Comparison of ENCODE assay signal across 8 cellular contexts in the genomic region with DNA sequence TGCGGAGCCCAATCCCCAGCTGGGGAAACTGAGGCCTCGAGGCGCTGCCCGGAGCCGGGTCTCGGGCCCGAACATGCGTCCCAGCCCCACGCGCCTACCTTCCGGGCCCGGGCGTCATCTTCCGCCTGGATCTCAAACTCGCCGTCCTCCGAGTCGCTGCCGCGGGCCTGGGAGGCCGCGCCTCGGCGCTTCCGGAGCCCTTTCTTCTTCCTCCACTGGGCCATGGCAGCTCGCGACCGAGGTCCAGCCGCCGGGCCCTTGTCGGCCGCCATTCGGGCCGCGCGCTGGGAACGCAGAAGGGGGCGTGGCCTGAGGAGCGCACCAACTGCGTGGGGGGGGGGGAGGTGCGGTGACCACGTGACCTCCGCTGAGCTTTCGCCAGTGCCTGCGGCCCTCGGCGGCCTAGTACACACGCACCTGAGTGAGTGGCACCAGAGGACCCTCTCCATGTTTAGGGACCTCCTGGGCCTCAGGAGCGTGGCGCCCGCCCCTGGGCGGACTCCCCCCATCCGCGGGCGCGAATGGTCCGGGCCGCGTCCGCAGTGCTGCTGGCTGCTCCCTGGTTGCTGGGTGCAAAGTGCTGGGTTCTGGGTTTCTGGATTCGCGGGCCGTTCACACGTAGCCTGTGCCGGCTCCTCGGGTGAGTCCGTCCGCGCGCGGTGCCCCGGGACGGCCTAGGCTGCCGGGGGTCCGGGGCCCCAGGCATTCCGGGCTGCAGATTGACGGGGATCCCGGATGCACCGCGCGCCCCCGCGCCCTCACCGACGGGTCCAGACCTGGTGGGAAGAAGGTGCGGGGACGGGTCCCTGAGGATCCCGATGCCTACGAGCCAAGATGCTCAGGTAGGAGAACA. TPM values are rescaled to one million over a fixed set of nuclear protein-coding genes. Genes with fewer than 3 reads are reported as not detected.
DNase-seq lines count a peak whose midpoint lies in the region; ATAC-seq and TF ChIP-seq lines count a peak whose summit lies in the region.

A gene with protein sequence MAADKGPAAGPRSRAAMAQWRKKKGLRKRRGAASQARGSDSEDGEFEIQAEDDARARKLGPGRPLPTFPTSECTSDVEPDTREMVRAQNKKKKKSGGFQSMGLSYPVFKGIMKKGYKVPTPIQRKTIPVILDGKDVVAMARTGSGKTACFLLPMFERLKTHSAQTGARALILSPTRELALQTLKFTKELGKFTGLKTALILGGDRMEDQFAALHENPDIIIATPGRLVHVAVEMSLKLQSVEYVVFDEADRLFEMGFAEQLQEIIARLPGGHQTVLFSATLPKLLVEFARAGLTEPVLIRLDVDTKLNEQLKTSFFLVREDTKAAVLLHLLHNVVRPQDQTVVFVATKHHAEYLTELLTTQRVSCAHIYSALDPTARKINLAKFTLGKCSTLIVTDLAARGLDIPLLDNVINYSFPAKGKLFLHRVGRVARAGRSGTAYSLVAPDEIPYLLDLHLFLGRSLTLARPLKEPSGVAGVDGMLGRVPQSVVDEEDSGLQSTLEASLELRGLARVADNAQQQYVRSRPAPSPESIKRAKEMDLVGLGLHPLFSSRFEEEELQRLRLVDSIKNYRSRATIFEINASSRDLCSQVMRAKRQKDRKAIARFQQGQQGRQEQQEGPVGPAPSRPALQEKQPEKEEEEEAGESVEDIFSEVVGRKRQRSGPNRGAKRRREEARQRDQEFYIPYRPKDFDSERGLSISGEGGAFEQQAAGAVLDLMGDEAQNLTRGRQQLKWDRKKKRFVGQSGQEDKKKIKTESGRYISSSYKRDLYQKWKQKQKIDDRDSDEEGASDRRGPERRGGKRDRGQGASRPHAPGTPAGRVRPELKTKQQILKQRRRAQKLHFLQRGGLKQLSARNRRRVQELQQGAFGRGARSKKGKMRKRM (minus strand): TSS at position 299 of the 853 bp plus-strand sequence. CDS start 27 bp downstream, at position 272.
A gene with protein sequence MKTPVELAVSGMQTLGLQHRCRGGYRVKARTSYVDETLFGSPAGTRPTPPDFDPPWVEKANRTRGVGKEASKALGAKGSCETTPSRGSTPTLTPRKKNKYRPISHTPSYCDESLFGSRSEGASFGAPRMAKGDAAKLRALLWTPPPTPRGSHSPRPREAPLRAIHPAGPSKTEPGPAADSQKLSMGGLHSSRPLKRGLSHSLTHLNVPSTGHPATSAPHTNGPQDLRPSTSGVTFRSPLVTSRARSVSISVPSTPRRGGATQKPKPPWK (plus strand): TSS at position 542 of the 853 bp plus-strand sequence. CDS start 1,026 bp downstream, outside the sequence.

- peak within 1 kb of the TSS; percentile 96 for H3K27ac Mint-ChIP-seq in nephron progenitor cell
- peak within 1 kb of the TSS; percentile 95 for H3K27ac Mint-ChIP-seq in stimulated activated naive CD8-positive, alpha-beta T cell treated with anti-CD3 and anti-CD28 coated beads, Interleukin-15, Interleukin-2, amounts not matched to agents 100 ng/mL and 50 ng/mL, for 24 hours

- 0 out of 2 replicates have a peak, but pooled peaks have one; percentile 29 for TF ChIP-seq EP300 in Ishikawa (IDR thresholded peaks at IDR 0.05; ENCODE audit: borderline replicate concordance)

- peak; percentile 43 for ATAC-seq in GM21576 (IDR thresholded peaks at IDR 0.05; ENCODE audit: unreplicated experiment)

- H3K4me1 Mint-ChIP-seq in nephron progenitor cell: peaks cover 32% of the 10 kb centered on the region
- H3K4me1 Mint-ChIP-seq in stimulated activated naive CD8-positive, alpha-beta T cell treated with anti-CD3 and anti-CD28 coated beads, Interleukin-15, Interleukin-2, amounts not matched to agents 100 ng/mL and 50 ng/mL, for 24 hours (ENCODE audit: low read depth): peaks cover 40% of the 10 kb centered on the region

- peak within 1 kb of the TSS; percentile 92 for H3K4me3 Mint-ChIP-seq in nephron progenitor cell
- H3K4me3 Mint-ChIP-seq in stimulated activated naive CD8-positive, alpha-beta T cell treated with anti-CD3 and anti-CD28 coated beads, Interleukin-15, Interleukin-2, amounts not matched to agents 100 ng/mL and 50 ng/mL, for 24 hours: peak within 1 kb of the TSS; percentile 94

- no peaks in the 10 kb centered on the region for H3K27me3 Mint-ChIP-seq in nephron progenitor cell (ENCODE audit: low read depth, poor library complexity)
- H3K27me3 Mint-ChIP-seq in stimulated activated naive CD8-positive, alpha-beta T cell treated with anti-CD3 and anti-CD28 coated beads, Interleukin-15, Interleukin-2, amounts not matched to agents 100 ng/mL and 50 ng/mL, for 24 hours: no peaks in the 10 kb centered on the region

- 0 out of 2 replicates have a peak, but pooled peaks have one; percentile 2 for TF ChIP-seq RAD21 in Ishikawa (IDR thresholded peaks at IDR 0.05; ENCODE audit: low read depth)

- DNase-seq in DMS79 treated with DMSO at 0.1 percent for 48 hours (lab: John Stamatoyannopoulos, UW) (peak; percentile 83), fibroblast of the aortic adventitia (ENCODE audit: low read depth) (peak; percentile 73), nephron progenitor cell (peak; percentile 90)
- peak; percentile 77 for DNase-seq in activated effector memory CD4-positive, alpha-beta T cell treated with Interleukin-2 at 50 U/mL for 16 hours

- peaks cover 41% of the 10 kb centered on the region for H3K36me3 Mint-ChIP-seq in nephron progenitor cell (ENCODE audit: low read depth)
- H3K36me3 Mint-ChIP-seq in stimulated activated naive CD8-positive, alpha-beta T cell treated with anti-CD3 and anti-CD28 coated beads, Interleukin-15, Interleukin-2, amounts not matched to agents 100 ng/mL and 50 ng/mL, for 24 hours (ENCODE audit: low read depth): peaks cover 33% of the 10 kb centered on the region

- peak within 1 kb of the TSS; percentile 86 for H3K4me3 ChIP-seq in fibroblast of the aortic adventitia (ENCODE audit: low read depth, low read length)

- no peaks in the 10 kb centered on the region for H3K9me3 Mint-ChIP-seq in nephron progenitor cell
- no peaks in the 10 kb centered on the region for H3K9me3 Mint-ChIP-seq in stimulated activated naive CD8-positive, alpha-beta T cell treated with anti-CD3 and anti-CD28 coated beads, Interleukin-15, Interleukin-2, amounts not matched to agents 100 ng/mL and 50 ng/mL, for 24 hours

- TF ChIP-seq CTCF in fibroblast of the aortic adventitia (IDR thresholded peaks at IDR 0.05; ENCODE audit: insufficient read depth, low read length): no peak
- no peak for TF ChIP-seq CTCF in nephron progenitor cell (IDR thresholded peaks at IDR 0.05)

- TF ChIP-seq POLR2A in Raji (IDR thresholded peaks at IDR 0.05; ENCODE audit: insufficient read depth, low read depth, low read length): peak; percentile 70

TF ChIP-seq in Ishikawa, 13 proteins besides CTCF, POLR2A, EP300 and RAD21:
- TF ChIP-seq, protein P1, sequence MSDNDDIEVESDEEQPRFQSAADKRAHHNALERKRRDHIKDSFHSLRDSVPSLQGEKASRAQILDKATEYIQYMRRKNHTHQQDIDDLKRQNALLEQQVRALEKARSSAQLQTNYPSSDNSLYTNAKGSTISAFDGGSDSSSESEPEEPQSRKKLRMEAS (IDR thresholded peaks at IDR 0.05): peak; percentile 85
- TF ChIP-seq, protein P2, sequence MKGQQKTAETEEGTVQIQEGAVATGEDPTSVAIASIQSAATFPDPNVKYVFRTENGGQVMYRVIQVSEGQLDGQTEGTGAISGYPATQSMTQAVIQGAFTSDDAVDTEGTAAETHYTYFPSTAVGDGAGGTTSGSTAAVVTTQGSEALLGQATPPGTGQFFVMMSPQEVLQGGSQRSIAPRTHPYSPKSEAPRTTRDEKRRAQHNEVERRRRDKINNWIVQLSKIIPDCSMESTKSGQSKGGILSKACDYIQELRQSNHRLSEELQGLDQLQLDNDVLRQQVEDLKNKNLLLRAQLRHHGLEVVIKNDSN (IDR thresholded peaks at IDR 0.05): peak; percentile 99
- no peak; the same call in 1 of the 2 replicates for TF ChIP-seq CREB1 (IDR thresholded peaks at IDR 0.05; ENCODE audit: low read depth)
- TF ChIP-seq, protein P3, sequence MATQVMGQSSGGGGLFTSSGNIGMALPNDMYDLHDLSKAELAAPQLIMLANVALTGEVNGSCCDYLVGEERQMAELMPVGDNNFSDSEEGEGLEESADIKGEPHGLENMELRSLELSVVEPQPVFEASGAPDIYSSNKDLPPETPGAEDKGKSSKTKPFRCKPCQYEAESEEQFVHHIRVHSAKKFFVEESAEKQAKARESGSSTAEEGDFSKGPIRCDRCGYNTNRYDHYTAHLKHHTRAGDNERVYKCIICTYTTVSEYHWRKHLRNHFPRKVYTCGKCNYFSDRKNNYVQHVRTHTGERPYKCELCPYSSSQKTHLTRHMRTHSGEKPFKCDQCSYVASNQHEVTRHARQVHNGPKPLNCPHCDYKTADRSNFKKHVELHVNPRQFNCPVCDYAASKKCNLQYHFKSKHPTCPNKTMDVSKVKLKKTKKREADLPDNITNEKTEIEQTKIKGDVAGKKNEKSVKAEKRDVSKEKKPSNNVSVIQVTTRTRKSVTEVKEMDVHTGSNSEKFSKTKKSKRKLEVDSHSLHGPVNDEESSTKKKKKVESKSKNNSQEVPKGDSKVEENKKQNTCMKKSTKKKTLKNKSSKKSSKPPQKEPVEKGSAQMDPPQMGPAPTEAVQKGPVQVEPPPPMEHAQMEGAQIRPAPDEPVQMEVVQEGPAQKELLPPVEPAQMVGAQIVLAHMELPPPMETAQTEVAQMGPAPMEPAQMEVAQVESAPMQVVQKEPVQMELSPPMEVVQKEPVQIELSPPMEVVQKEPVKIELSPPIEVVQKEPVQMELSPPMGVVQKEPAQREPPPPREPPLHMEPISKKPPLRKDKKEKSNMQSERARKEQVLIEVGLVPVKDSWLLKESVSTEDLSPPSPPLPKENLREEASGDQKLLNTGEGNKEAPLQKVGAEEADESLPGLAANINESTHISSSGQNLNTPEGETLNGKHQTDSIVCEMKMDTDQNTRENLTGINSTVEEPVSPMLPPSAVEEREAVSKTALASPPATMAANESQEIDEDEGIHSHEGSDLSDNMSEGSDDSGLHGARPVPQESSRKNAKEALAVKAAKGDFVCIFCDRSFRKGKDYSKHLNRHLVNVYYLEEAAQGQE (IDR thresholded peaks at IDR 0.05; ENCODE audit: low read depth): no peak
- peak; percentile 92 for TF ChIP-seq YY1 (IDR thresholded peaks at IDR 0.05; ENCODE audit: low read depth)
- peak; percentile 30; the same call in 1 of the 2 replicates for TF ChIP-seq EGR1 (IDR thresholded peaks at IDR 0.05)
- peak; percentile 53; the same call in 1 of the 2 replicates for TF ChIP-seq ZBTB7A (IDR thresholded peaks at IDR 0.05; ENCODE audit: low read depth)
- TF ChIP-seq FOXM1 (IDR thresholded peaks at IDR 0.05; ENCODE audit: borderline replicate concordance, low read depth): no peak
- 0 out of 2 replicates have a peak, but pooled peaks have one; percentile 10 for TF ChIP-seq TEAD4 (IDR thresholded peaks at IDR 0.05)
- no peak for TF ChIP-seq CEBPB (IDR thresholded peaks at IDR 0.05)
- TF ChIP-seq TAF1 (IDR thresholded peaks at IDR 0.05; ENCODE audit: low read depth): peak; percentile 99
- TF ChIP-seq TCF12 (IDR thresholded peaks at IDR 0.05; ENCODE audit: low read depth): no peak
- peak; percentile 50 for TF ChIP-seq NFIC (IDR thresholded peaks at IDR 0.05)
TF ChIP-seq in Ishikawa: peak in this region for 8.

RNA-seq across cellular contexts. Expression of the first gene that starts in this region (rescaled TPM):
- total RNA-seq in fibroblast of the aortic adventitia (ENCODE audit: low replicate concordance): 31.2 and 107 TPM in 2 replicates

RNA-seq across cellular contexts. Expression of the second gene that starts in this region (rescaled TPM):
- 13.5 and 16.3 TPM in 2 replicates for total RNA-seq in fibroblast of the aortic adventitia (ENCODE audit: low replicate concordance)

Comparison
In these comparisons a context has a peak if more than half of its experiments do, and no peak if none do; other contexts are left out.
1. Peak in every context shown above with its lines: DNase-seq, ATAC-seq and H3K4me3 ChIP-seq.